ENCODE assay signal across 11 cellular contexts in genomic region chr11:35621620-35622019, GRCh38. TPM values are rescaled to one million over a fixed set of nuclear protein-coding genes. Genes with fewer than 3 reads are reported as not detected.
DNase-seq lines count a peak whose midpoint lies in the region; ATAC-seq, FAIRE-seq and TF ChIP-seq lines count a peak whose summit lies in the region.
"Had no signal": no experiment of that assay in that cellular context is flagged by ENCODE, and none has a peak within 500 bp of the region (broad histone marks: within the 10 kb centered on the region; RNA-seq: fewer than 3 reads in every experiment).

No MANE protein-coding gene starts in this region.

- H3K27me3 ChIP-seq in bronchial epithelial cell (ENCODE audit: control insufficient read depth, insufficient read depth, low read length): no peaks in the 10 kb centered on the region
- H3K27me3 ChIP-seq in mesenchymal stem cell (ENCODE audit: control insufficient read depth in 1 of 2, insufficient read depth in 1 of 2, low read length in 2 of 2): no peaks in the 10 kb centered on the region
- H3K27me3 ChIP-seq in heart right ventricle: peaks cover 0 to 83% (median 0%) of the 10 kb centered on the region in 7 donors

- no peak overlapping the region for H3K9ac ChIP-seq in mesenchymal stem cell (ENCODE audit: low read length)

- H3K4ac ChIP-seq in mesenchymal stem cell (ENCODE audit: low read depth in 1 of 2, low read length in 2 of 2): no peak overlapping the region

- no peak overlapping the region for H3K14ac ChIP-seq in mesenchymal stem cell (ENCODE audit: low read length in 2 of 2)

- peak overlapping the region; percentile 88 for H3K27ac ChIP-seq in mesenchymal stem cell (ENCODE audit: low read length, poor library complexity, severe bottlenecking)
- no peak overlapping the region for H3K27ac ChIP-seq in heart right ventricle

- no peak overlapping the region for H2BK120ac ChIP-seq in mesenchymal stem cell (ENCODE audit: low read depth, low read length)

- FAIRE-seq in bronchial epithelial cell (lab: Jason Lieb, UNC): no peak

- H3K4me1 ChIP-seq in mesenchymal stem cell (ENCODE audit: control insufficient read depth, insufficient read depth, low read depth, low read length): peaks cover 17% of the 10 kb centered on the region
- peaks cover 2 to 63% (median 37%) of the 10 kb centered on the region in 9 donors for H3K4me1 ChIP-seq in heart right ventricle

- H4K8ac ChIP-seq in mesenchymal stem cell (ENCODE audit: low read length): no peak overlapping the region

- DNase-seq in A172 (ENCODE audit: low spot score) (peak; percentile 63), HuH-7 (ENCODE audit: low spot score) (peak; percentile 28), bronchial epithelial cell (ENCODE audit: low read depth) (peak; percentile 54), mesenchymal stem cell (no peak), SW 1271 (lab: John Stamatoyannopoulos, UW) (no peak), heart right ventricle (no peak)
- no peak for DNase-seq in stimulated activated naive CD8-positive, alpha-beta T cell treated with anti-CD3 and anti-CD28 coated beads, Interleukin-15, Interleukin-2, amounts not matched to agents 100 U/mL and 50 U/mL, for 24 hours
- DNase-seq: sigmoid colon had no signal

- H3K79me1 ChIP-seq in mesenchymal stem cell (replicated peaks; ENCODE audit: low read length, poor library complexity, severe bottlenecking): peaks cover 8% of the 10 kb centered on the region

- H3K23ac ChIP-seq in mesenchymal stem cell (ENCODE audit: low read length in 2 of 2): no peak overlapping the region

- intact Hi-C loops in heart right ventricle (cut with DNase I): loop anchor here in 4 of 10 donors (5.0 to 10.0 kb wide), 3 partner anchors 41 to 853 kb away; partner anchors contain the start of gene TRIM44 (in 3 of the 4)

- no peak overlapping the region for H2AFZ ChIP-seq in mesenchymal stem cell (ENCODE audit: low read depth, low read length)

- no CpG with 5 or more reads among the region's 2 CpGs for WGBS in mesenchymal stem cell
- 75 to 76% methylated on average over 2 of the region's 2 CpGs for WGBS in heart right ventricle, 2 donors

- peak overlapping the region; percentile 87 for H3K4me3 ChIP-seq in bronchial epithelial cell (ENCODE audit: low read depth, low read length)
- H3K4me3 ChIP-seq in mesenchymal stem cell (ENCODE audit: insufficient read depth in 1 of 2, low read depth in 1 of 2, low read length in 2 of 2): peak overlapping the region in 1 of 2 experiments; percentile 84
- H3K4me3 ChIP-seq in heart right ventricle: no peak overlapping the region
- H3K4me3 ChIP-seq: sigmoid colon had no signal

- H2AK5ac ChIP-seq in mesenchymal stem cell (ENCODE audit: low read length, severe bottlenecking): no peak overlapping the region

- no peak for ATAC-seq in HG02981 (IDR thresholded peaks at IDR 0.05; ENCODE audit: unreplicated experiment)
- no peak for ATAC-seq in stimulated activated naive CD8-positive, alpha-beta T cell treated with anti-CD3 and anti-CD28 coated beads, Interleukin-15, Interleukin-2, amounts not matched to agents 100 U/mL and 50 U/mL, for 24 hours
- ATAC-seq in heart right ventricle: no peak
- ATAC-seq: left lobe of liver; natural killer cell treated with Interleukin-12 subunit alpha and Interleukin-12 subunit beta and Interleukin-15 and Interleukin-18, amount 100 ng/mL, for 72 hours had no signal

- no peak overlapping the region for H2BK15ac ChIP-seq in mesenchymal stem cell (ENCODE audit: low read depth, poor library complexity, severe bottlenecking)

- no peaks in the 10 kb centered on the region for H3K9me3 ChIP-seq in mesenchymal stem cell (ENCODE audit: control insufficient read depth, low read length)
- H3K9me3 ChIP-seq in heart right ventricle: no peaks in the 10 kb centered on the region
- H3K9me3 ChIP-seq: sigmoid colon had no signal

- H2BK12ac ChIP-seq in mesenchymal stem cell (ENCODE audit: low read length in 2 of 2): no peak overlapping the region

- TF ChIP-seq CTCF in bronchial epithelial cell (IDR thresholded peaks at IDR 0.05; ENCODE audit: insufficient read depth, low read length, severe bottlenecking) (no peak), heart right ventricle (IDR thresholded peaks at IDR 0.05) (no peak)

- H4K91ac ChIP-seq in mesenchymal stem cell (ENCODE audit: low read length): no peak overlapping the region

- H3K18ac ChIP-seq in mesenchymal stem cell (ENCODE audit: low read depth in 1 of 2, low read length in 2 of 2): no peak overlapping the region

- H2BK5ac ChIP-seq in mesenchymal stem cell (ENCODE audit: low read depth, low read length, poor library complexity, severe bottlenecking): no peak overlapping the region

- H3K4me2 ChIP-seq in mesenchymal stem cell (ENCODE audit: low read length, poor library complexity, severe bottlenecking): no peak overlapping the region

- H3K36me3 ChIP-seq in bronchial epithelial cell (ENCODE audit: control insufficient read depth, insufficient read depth, low read length) (no peaks in the 10 kb centered on the region), mesenchymal stem cell (ENCODE audit: control insufficient read depth in 1 of 2, insufficient read depth in 2 of 2, low read depth in 1 of 2, low read length in 2 of 2) (no peaks in the 10 kb centered on the region), heart right ventricle (no peaks in the 10 kb centered on the region)
- H3K36me3 ChIP-seq: sigmoid colon had no signal

RNA-seq across cellular contexts. Expression of gene FJX1, which starts 3.4 kb away (rescaled TPM):
- 38.3 and 53.4 TPM in 2 replicates for total RNA-seq in A172 (2014; rRNA removed; shearing (Covaris generic))
- 11.8 and 24.7 TPM in 2 replicates for total RNA-seq in bronchial epithelial cell
- 6.1 TPM for polyA plus RNA-seq in mesenchymal stem cell (2013, experiment 1 of 2)
- 6.3 TPM for polyA plus RNA-seq in mesenchymal stem cell (2013, experiment 2 of 2)
- 1 to 10 TPM in 7 of 10 donors, under 1 TPM in 3; 0.57 to 4.7 (median 1.3) TPM for total RNA-seq in heart right ventricle
- 1 to 10 TPM; 1.8 to 3.4 TPM for polyA plus RNA-seq in heart right ventricle

RNA-seq across cellular contexts. Expression of gene TRIM44, which starts 41.0 kb away (rescaled TPM):
- total RNA-seq in A172 (2014; rRNA removed; shearing (Covaris generic)): 38.0 and 56.2 TPM in 2 replicates
- total RNA-seq in bronchial epithelial cell: 5.5 and 9.7 TPM in 2 replicates
- 21.4 TPM for polyA plus RNA-seq in mesenchymal stem cell (2013, experiment 1 of 2)
- polyA plus RNA-seq in mesenchymal stem cell (2013, experiment 2 of 2): 23.4 TPM
- total RNA-seq in heart right ventricle: 10 to 100 TPM; 37.7 to 59.2 (median 46.8) TPM
- 1 to 10 TPM; 6.4 to 9.0 TPM for polyA plus RNA-seq in heart right ventricle

Comparison
In these comparisons a context has a peak if more than half of its experiments do, and no peak if none do; other contexts are left out.
1. DNase-seq: peak in A172 (single experiment), HuH-7 (single experiment) and bronchial epithelial cell (single experiment); none in mesenchymal stem cell (single experiment), SW 1271 (0 of 2), stimulated activated naive CD8-positive, alpha-beta T cell treated with anti-CD3 and anti-CD28 coated beads, Interleukin-15, Interleukin-2, amounts not matched to agents 100 U/mL and 50 U/mL, for 24 hours (single experiment) and heart right ventricle (0 of 2).